In genomic region chr15:51121118-51121517, GRCh38 we compare ENCODE assay signal across 10 cellular contexts. TPM values are rescaled to one million over a fixed set of nuclear protein-coding genes. Genes with fewer than 3 reads are reported as not detected.
DNase-seq lines count a peak whose midpoint lies in the region; ATAC-seq, FAIRE-seq and TF ChIP-seq lines count a peak whose summit lies in the region.
"Had no signal": no experiment of that assay in that cellular context is flagged by ENCODE, and none has a peak within 500 bp of the region (broad histone marks: within the 10 kb centered on the region; RNA-seq: fewer than 3 reads in every experiment).

No MANE protein-coding gene starts in this region.

- ATAC-seq in Right ventricle myocardium superior (ENCODE audit: poor library complexity) (peak; percentile 49), Right ventricle myocardium inferior (no peak), gastroesophageal sphincter (peak; percentile 65)

- H3K36me3 ChIP-seq in gastroesophageal sphincter = no peaks in the 10 kb centered on the region

- H3K4me1 ChIP-seq in gastroesophageal sphincter = peaks cover 0 to 16% (median 0%) of the 10 kb centered on the region in 3 donors

- H3K27ac ChIP-seq in gastroesophageal sphincter = peak overlapping the region in 2 of 4 donors; percentile 9 to 24

- no peak for FAIRE-seq in urothelium cell line (lab: Jason Lieb, UNC)

- DNase-seq in Right ventricle myocardium superior (no peak), Right ventricle myocardium inferior (ENCODE audit: missing footprints) (no peak), SKM-1 (lab: John Stamatoyannopoulos, UW; ENCODE audit: unreplicated experiment) (peak; percentile 84), urothelium cell line (ENCODE audit: low spot score) (peak; percentile 81), NCI-H128 (lab: John Stamatoyannopoulos, UW; ENCODE audit: unreplicated experiment) (no peak), NCI-H1092 (lab: John Stamatoyannopoulos, UW) (no peak), SHP77 (lab: John Stamatoyannopoulos, UW) (no peak)
- DNase-seq: DMS79, naive B cell had no signal

- H3K4me3 ChIP-seq in gastroesophageal sphincter = no peak overlapping the region

- TF ChIP-seq POLR2A in gastroesophageal sphincter (IDR thresholded peaks at IDR 0.05) = no peak

- no peak for TF ChIP-seq CTCF in gastroesophageal sphincter (IDR thresholded peaks at IDR 0.05)

- 12 to 25% methylated on average over 1 to 2 of the region's 2 CpGs for WGBS in gastroesophageal sphincter (ENCODE audit: low coverage in 1 of 2), 2 donors

- intact Hi-C loops in Right ventricle myocardium superior (cut with DNase I) (no loop called here), Right ventricle myocardium inferior (cut with DNase I) (no loop called here)

- H3K27me3 ChIP-seq in gastroesophageal sphincter = no peaks in the 10 kb centered on the region

- no peaks in the 10 kb centered on the region for H3K9me3 ChIP-seq in gastroesophageal sphincter

- TF ChIP-seq EP300 in gastroesophageal sphincter (IDR thresholded peaks at IDR 0.05) = no peak

RNA-seq across cellular contexts. Expression of gene TNFAIP8L3, which starts 26.4 kb away (rescaled TPM):
- total RNA-seq in Right ventricle myocardium superior (6.5 TPM), Right ventricle myocardium inferior (8.5 TPM), gastroesophageal sphincter (10 to 100 TPM; 17.1 to 31.7 (median 23.9) TPM)

Comparison
In these comparisons a context has a peak if more than half of its experiments do, and no peak if none do; other contexts are left out.
1. DNase-seq: peak in SKM-1 (single experiment) and urothelium cell line (single experiment); none in Right ventricle myocardium superior (single experiment), Right ventricle myocardium inferior (single experiment), NCI-H128 (single experiment), NCI-H1092 (single experiment) and SHP77 (0 of 2).